ENCODE assay signal across 13 cellular contexts in genomic region chr1:164638506-164639202, GRCh38.
DNase-seq lines count a peak whose midpoint lies in the region; ATAC-seq and TF ChIP-seq lines count a peak whose summit lies in the region.
"Had no signal": no experiment of that assay in that cellular context is flagged by ENCODE, and none has a peak within 500 bp of the region (broad histone marks: within the 10 kb centered on the region; RNA-seq: fewer than 3 reads in every experiment).

No MANE protein-coding gene starts in this region.

- H3K4me3 ChIP-seq in body of pancreas, result no peak overlapping the region
- no peak overlapping the region for H3K4me3 ChIP-seq in right cardiac atrium (ENCODE audit: low read length)

- no peaks in the 10 kb centered on the region for H3K27me3 Mint-ChIP-seq in activated CD4-positive, alpha-beta memory T cell treated with anti-CD3 and anti-CD28 coated beads for 36 hours
- H3K27me3 Mint-ChIP-seq: stimulated activated naive CD8-positive, alpha-beta T cell treated with anti-CD3 and anti-CD28 coated beads, Interleukin-15, amount 100 ng/mL, for 72 hours had no signal

- peak in 4 of 7 experiments; percentile 32 to 43 (median 35) for TF ChIP-seq CTCF in body of pancreas (IDR thresholded peaks at IDR 0.05)

- peak overlapping the region; percentile 84 to 90 (median 87) for H3K27ac ChIP-seq in body of pancreas
- peak overlapping the region; percentile 89 for H3K27ac ChIP-seq in right cardiac atrium (ENCODE audit: low read length)
- H3K27ac ChIP-seq: RWPE1 had no signal

- intact Hi-C loops in body of pancreas (cut with DNase I) (no loop called here), right cardiac atrium (cut with DNase I) (loop anchor here in 1 of 4 donors (10.0 kb wide), 1 partner anchor 146 kb away; no protein-coding TSS in a partner anchor)
- intact Hi-C loops in activated CD4-positive, alpha-beta memory T cell treated with anti-CD3 and anti-CD28 coated beads for 36 hours (cut with micrococcal nuclease), result no loop called here

- no peaks in the 10 kb centered on the region for H3K36me3 Mint-ChIP-seq in activated CD4-positive, alpha-beta memory T cell treated with anti-CD3 and anti-CD28 coated beads for 36 hours

- no peaks in the 10 kb centered on the region for H3K9me3 ChIP-seq in body of pancreas
- no peaks in the 10 kb centered on the region for H3K9me3 ChIP-seq in right cardiac atrium (ENCODE audit: control insufficient read depth, low read length)

- no peak for TF ChIP-seq POLR2A in body of pancreas (IDR thresholded peaks at IDR 0.05)

- DNase-seq in NCI-H1092 (lab: John Stamatoyannopoulos, UW) (peak; percentile 60), body of pancreas (peak in 3 of 4 donors; percentile 51 to 55 (median 52)), right cardiac atrium (no peak), retina (peak; percentile 63), KG1 (lab: John Stamatoyannopoulos, UW) (no peak), activated gamma-delta T cell treated with Interleukin-2 at 50 U/mL for 16 hours (no peak)
- DNase-seq in activated CD4-positive, alpha-beta memory T cell treated with anti-CD3 and anti-CD28 coated beads for 36 hours, result no peak
- DNase-seq: activated naive CD4-positive, alpha-beta T cell treated with anti-CD3 and anti-CD28 coated beads for 36 hours; left colon; stimulated activated CD4-positive, alpha-beta T cell treated with anti-CD3 and anti-CD28 coated beads, Interleukin-4, amount 100 ng/mL, for 1 hour; stimulated activated naive CD8-positive, alpha-beta T cell treated with anti-CD3 and anti-CD28 coated beads, Interleukin-15, amount 100 ng/mL, for 72 hours had no signal

- ATAC-seq in body of pancreas, result peak; percentile 33
- peak; percentile 48 to 63 for ATAC-seq in right cardiac atrium
- no peak for ATAC-seq in GM21381 (IDR thresholded peaks at IDR 0.05; ENCODE audit: unreplicated experiment)
- ATAC-seq: left colon; stimulated activated naive CD8-positive, alpha-beta T cell treated with anti-CD3 and anti-CD28 coated beads, Interleukin-15, amount 100 ng/mL, for 72 hours had no signal

- POLR2A ChIA-PET in activated CD4-positive, alpha-beta memory T cell treated with anti-CD3 and anti-CD28 coated beads for 36 hours (lab: Charles Lee), result no interaction called here

- no peaks in the 10 kb centered on the region for H3K36me3 ChIP-seq in body of pancreas (replicated peaks in 1 of 2; ENCODE audit: insufficient read depth in 1 of 2, low read depth in 2 of 2)

- H3K27me3 ChIP-seq in body of pancreas, result no peaks in the 10 kb centered on the region
- no peaks in the 10 kb centered on the region for H3K27me3 ChIP-seq in right cardiac atrium (ENCODE audit: control insufficient read depth, insufficient read depth)

- CTCF ChIA-PET in activated CD4-positive, alpha-beta memory T cell treated with anti-CD3 and anti-CD28 coated beads for 36 hours (lab: Charles Lee), result no interaction called here

- no peaks in the 10 kb centered on the region for H3K4me1 Mint-ChIP-seq in activated CD4-positive, alpha-beta memory T cell treated with anti-CD3 and anti-CD28 coated beads for 36 hours (ENCODE audit: low read depth)
- H3K4me1 Mint-ChIP-seq: stimulated activated naive CD8-positive, alpha-beta T cell treated with anti-CD3 and anti-CD28 coated beads, Interleukin-15, amount 100 ng/mL, for 72 hours had no signal

- 26 to 41% methylated on average over 14 of the region's 14 CpGs for WGBS in body of pancreas, 2 donors
- WGBS in right cardiac atrium, result 54% methylated on average over 14 of the region's 14 CpGs

- no peak overlapping the region for H3K4me3 Mint-ChIP-seq in activated CD4-positive, alpha-beta memory T cell treated with anti-CD3 and anti-CD28 coated beads for 36 hours
- H3K4me3 Mint-ChIP-seq: activated naive CD4-positive, alpha-beta T cell treated with anti-CD3 and anti-CD28 coated beads for 36 hours; stimulated activated naive CD8-positive, alpha-beta T cell treated with anti-CD3 and anti-CD28 coated beads, Interleukin-15, amount 100 ng/mL, for 72 hours had no signal

- peaks cover 90% of the 10 kb centered on the region for H3K4me1 ChIP-seq in body of pancreas
- peaks cover 17% of the 10 kb centered on the region for H3K4me1 ChIP-seq in right cardiac atrium (ENCODE audit: control insufficient read depth, insufficient read depth, low read length)

- H3K9me3 Mint-ChIP-seq in activated CD4-positive, alpha-beta memory T cell treated with anti-CD3 and anti-CD28 coated beads for 36 hours, result no peaks in the 10 kb centered on the region
- H3K9me3 Mint-ChIP-seq: activated naive CD4-positive, alpha-beta T cell treated with anti-CD3 and anti-CD28 coated beads for 36 hours; stimulated activated naive CD8-positive, alpha-beta T cell treated with anti-CD3 and anti-CD28 coated beads, Interleukin-15, amount 100 ng/mL, for 72 hours had no signal

- H3K27ac Mint-ChIP-seq in activated CD4-positive, alpha-beta memory T cell treated with anti-CD3 and anti-CD28 coated beads for 36 hours, result no peak overlapping the region
- H3K27ac Mint-ChIP-seq: activated naive CD4-positive, alpha-beta T cell treated with anti-CD3 and anti-CD28 coated beads for 36 hours; stimulated activated naive CD8-positive, alpha-beta T cell treated with anti-CD3 and anti-CD28 coated beads, Interleukin-15, amount 100 ng/mL, for 72 hours had no signal

Comparison
In these comparisons a context has a peak if more than half of its experiments do, and no peak if none do; other contexts are left out.
1. DNase-seq: peak in NCI-H1092 (single experiment), body of pancreas (3 of 4) and retina (single experiment); none in right cardiac atrium (0 of 3), KG1 (single experiment), activated CD4-positive, alpha-beta memory T cell treated with anti-CD3 and anti-CD28 coated beads for 36 hours (single experiment) and activated gamma-delta T cell treated with Interleukin-2 at 50 U/mL for 16 hours (single experiment).